14 cellular contexts compared by ENCODE assay signal in genomic region chr15:59255647-59256380, GRCh38. TPM values are rescaled to one million over a fixed set of nuclear protein-coding genes. Genes with fewer than 3 reads are reported as not detected.
DNase-seq lines count a peak whose midpoint lies in the region; ATAC-seq, FAIRE-seq and TF ChIP-seq lines count a peak whose summit lies in the region.
"Had no signal": no experiment of that assay in that cellular context is flagged by ENCODE, and none has a peak within 500 bp of the region (broad histone marks: within the 10 kb centered on the region; RNA-seq: fewer than 3 reads in every experiment).

No MANE protein-coding gene starts in this region.

- peak overlapping the region; percentile 42 for H3K4me3 Mint-ChIP-seq in Calu3 (ENCODE audit: low read depth, unreplicated experiment)
- no peak overlapping the region for H3K4me3 Mint-ChIP-seq in activated CD4-positive, alpha-beta memory T cell treated with anti-CD3 and anti-CD28 coated beads for 36 hours
- H3K4me3 Mint-ChIP-seq: nephron had no signal

- no peaks in the 10 kb centered on the region for H3K27me3 ChIP-seq in HepG2 (ENCODE audit: control insufficient read depth in 1 of 2, insufficient read depth in 2 of 2, low read length in 2 of 2)
- H3K27me3 ChIP-seq: dorsolateral prefrontal cortex, upper lobe of left lung had no signal

- BruUV-seq in Calu3 (replicated peaks; lab: Mats Ljungman, UMichigan) (TSS peak; percentile 92), HepG2 (replicated peaks; lab: Mats Ljungman, UMichigan) (no TSS peak)

- TF ChIP-seq EP300 in HepG2 (IDR thresholded peaks at IDR 0.05; ENCODE audit: low read depth in 2 of 2, low read length in 2 of 2), result peak in 1 of 2 experiments; percentile 75; a peak in 2 of 4 replicates
- TF ChIP-seq EP300 in HepG2 (CRISPR knock-in tag; IDR thresholded peaks at IDR 0.05; ENCODE audit: borderline replicate concordance), result no peak

- peak; percentile 39 for FAIRE-seq in HepG2 (lab: Jason Lieb, UNC)

- H3K27ac ChIP-seq in HepG2 (ENCODE audit: extremely low read length, insufficient read depth, low read length), result peak overlapping the region; percentile 42
- H3K27ac ChIP-seq: upper lobe of left lung had no signal

- CTCF ChIA-PET in Calu3 (lab: Charles Lee) (interaction anchor here (0.9 to 1.9 kb wide), 7 partner anchors 9 to 73 kb away, joined by 3 to 6 read pairs (median 5); no protein-coding TSS in a partner anchor), HepG2 (lab: Yijun Ruan, JAX; ENCODE audit: low intra/inter-chr PET ratio, low total read pairs) (no interaction called here)
- CTCF ChIA-PET in activated CD4-positive, alpha-beta memory T cell treated with anti-CD3 and anti-CD28 coated beads for 36 hours (lab: Charles Lee), result interaction anchor here (0.5 to 2.4 kb wide), 3 partner anchors 9 to 773 kb away, joined by 4 to 12 read pairs (median 4); no protein-coding TSS in a partner anchor

- TF ChIP-seq RAD21 in HepG2 (CRISPR knock-in tag; IDR thresholded peaks at IDR 0.05), result no peak

- no peaks in the 10 kb centered on the region for H3K9me3 ChIP-seq in HepG2 (ENCODE audit: low read length)
- H3K9me3 ChIP-seq: upper lobe of left lung had no signal

- no peaks in the 10 kb centered on the region; a peak in 2 of 5 replicates for H3K36me3 ChIP-seq in HepG2 (replicated peaks in 1 of 2; ENCODE audit: control insufficient read depth in 1 of 2, insufficient read depth in 2 of 2, low read length in 2 of 2)

- peak overlapping the region; percentile 98 for H3K27ac Mint-ChIP-seq in Calu3 (ENCODE audit: unreplicated experiment)
- H3K27ac Mint-ChIP-seq in activated CD4-positive, alpha-beta memory T cell treated with anti-CD3 and anti-CD28 coated beads for 36 hours, result no peak overlapping the region
- H3K27ac Mint-ChIP-seq: nephron had no signal

- H3K4me1 Mint-ChIP-seq in Calu3 (ENCODE audit: low read depth, unreplicated experiment), result peaks cover 65% of the 10 kb centered on the region
- H3K4me1 Mint-ChIP-seq in activated CD4-positive, alpha-beta memory T cell treated with anti-CD3 and anti-CD28 coated beads for 36 hours (ENCODE audit: low read depth), result peaks cover 20% of the 10 kb centered on the region
- H3K4me1 Mint-ChIP-seq: nephron had no signal

- H2AFZ ChIP-seq in HepG2 (ENCODE audit: low read length), result no peak overlapping the region

- H3K27me3 Mint-ChIP-seq in Calu3 (ENCODE audit: unreplicated experiment), result no peaks in the 10 kb centered on the region
- H3K27me3 Mint-ChIP-seq in activated CD4-positive, alpha-beta memory T cell treated with anti-CD3 and anti-CD28 coated beads for 36 hours, result no peaks in the 10 kb centered on the region

- H3K9me3 Mint-ChIP-seq in Calu3 (ENCODE audit: low read depth, unreplicated experiment), result no peaks in the 10 kb centered on the region
- no peaks in the 10 kb centered on the region for H3K9me3 Mint-ChIP-seq in activated CD4-positive, alpha-beta memory T cell treated with anti-CD3 and anti-CD28 coated beads for 36 hours
- H3K9me3 Mint-ChIP-seq: nephron had no signal

- H4K20me1 ChIP-seq in HepG2 (ENCODE audit: insufficient read depth, low read length), result no peaks in the 10 kb centered on the region

- H3K4me2 ChIP-seq in HepG2 (ENCODE audit: low read depth, low read length), result peak overlapping the region; percentile 43; the same call in 1 of the 2 replicates

- DNase-seq in Calu3, result peak; percentile 86
- peak; percentile 37 for DNase-seq in activated CD4-positive, alpha-beta memory T cell treated with anti-CD3 and anti-CD28 coated beads for 36 hours
- peak; percentile 84 for DNase-seq in HepG2 (ENCODE audit: low spot score)
- no peak for DNase-seq in Ammon's horn (ENCODE audit: low spot score)
- no peak for DNase-seq in NCI-H774 (lab: John Stamatoyannopoulos, UW)
- DNase-seq: activated T-cell treated with anti-CD3 and anti-CD28 coated beads, Interleukin-2, amount 50 U/mL, for 1 hour; dorsolateral prefrontal cortex; GOT3; NCI-H2029 treated with DMSO at 0.1 percent for 48 hours had no signal

- ATAC-seq in HG02981 (IDR thresholded peaks at IDR 0.05; ENCODE audit: unreplicated experiment) (peak; percentile 58), HepG2 (peak; percentile 87), HG02623 (IDR thresholded peaks at IDR 0.05; ENCODE audit: unreplicated experiment) (no peak), GM18505 (IDR thresholded peaks at IDR 0.05; ENCODE audit: unreplicated experiment) (no peak)

- peak overlapping the region; percentile 20 for H3K9ac ChIP-seq in HepG2 (ENCODE audit: insufficient read depth, low read depth, low read length)

- intact Hi-C loops in Calu3 (cut with micrococcal nuclease; ENCODE audit: unreplicated experiment), result loop anchor here (1.0 to 5.0 kb wide), 2 partner anchors 18 to 36 kb away; no protein-coding TSS in a partner anchor
- intact Hi-C loops in activated CD4-positive, alpha-beta memory T cell treated with anti-CD3 and anti-CD28 coated beads for 36 hours (cut with micrococcal nuclease), result loop anchor here (2.0 kb wide), 1 partner anchor 45 kb away; no protein-coding TSS in a partner anchor
- intact Hi-C loops in HepG2 (cut with micrococcal nuclease; ENCODE audit: unreplicated experiment), result no loop called here

- peaks cover 88% of the 10 kb centered on the region for H3K36me3 Mint-ChIP-seq in Calu3 (ENCODE audit: insufficient read depth, unreplicated experiment)
- no peaks in the 10 kb centered on the region for H3K36me3 Mint-ChIP-seq in activated CD4-positive, alpha-beta memory T cell treated with anti-CD3 and anti-CD28 coated beads for 36 hours

- POLR2A ChIA-PET in activated CD4-positive, alpha-beta memory T cell treated with anti-CD3 and anti-CD28 coated beads for 36 hours (lab: Charles Lee), result interaction anchor here (1.1 kb wide), 1 partner anchor 44 kb away, joined by 4 read pairs; no protein-coding TSS in a partner anchor
- POLR2A ChIA-PET in HepG2 (lab: Yijun Ruan, JAX), result no interaction called here

- in situ Hi-C loops in HepG2 (cut with HindIII; ENCODE audit: extremely low pct_ligation_motif_present, low pct_unique_long_range_greater_than_20kb), result no loop called here

- TF ChIP-seq CTCF in Calu3 (IDR thresholded peaks at IDR 0.05; ENCODE audit: unreplicated experiment), result no peak
- TF ChIP-seq CTCF in HepG2 (CRISPR knock-in tag; IDR thresholded peaks at IDR 0.05), result no peak

- no peak for TF ChIP-seq POLR2A in HepG2 (IDR thresholded peaks at IDR 0.05; ENCODE audit: insufficient read depth in 1 of 2, low read depth in 2 of 2, low read length in 2 of 2)
- TF ChIP-seq POLR2A in GM18505 (IDR thresholded peaks at IDR 0.05; ENCODE audit: borderline replicate concordance, extremely low read depth, insufficient read depth, insufficient read length), result no peak

- peaks cover 58% of the 10 kb centered on the region for H3K4me1 ChIP-seq in HepG2 (ENCODE audit: insufficient read depth, low read length)
- H3K4me1 ChIP-seq: upper lobe of left lung had no signal

- H3K4me3 ChIP-seq in HepG2 (replicated peaks in 1 of 3; ENCODE audit: insufficient read depth in 1 of 3, low read depth in 2 of 3, low read length in 3 of 3), result no peak overlapping the region
- H3K4me3 ChIP-seq: dorsolateral prefrontal cortex, upper lobe of left lung had no signal

- H3K79me2 ChIP-seq in HepG2 (ENCODE audit: insufficient read depth, low read length), result no peaks in the 10 kb centered on the region

- WGBS in HepG2 (ENCODE audit: low lambda C conversion rate), result 37% methylated on average over 7 of the region's 7 CpGs

TF ChIP-seq in HepG2, 621 proteins besides CTCF, POLR2A, EP300 and RAD21 (continues in another document):
- TF ChIP-seq PCBP2 (optimal IDR thresholded peaks at IDR 0.05; ENCODE audit: low read depth, low read length, poor library complexity, severe bottlenecking), result no peak
- TF ChIP-seq KLF12 (CRISPR knock-in tag; IDR thresholded peaks at IDR 0.05; ENCODE audit: borderline replicate concordance), result no peak
- TF ChIP-seq ZNF17 (CRISPR knock-in tag; IDR thresholded peaks at IDR 0.05), result no peak
- TF ChIP-seq ZNF576 (CRISPR knock-in tag; IDR thresholded peaks at IDR 0.05), result no peak
- TF ChIP-seq DPF2 (CRISPR knock-in tag; IDR thresholded peaks at IDR 0.05; ENCODE audit: borderline replicate concordance, low read depth), result 0 out of 2 replicates have a peak, but pooled peaks have one; percentile 54
- TF ChIP-seq YEATS2 (CRISPR knock-in tag; IDR thresholded peaks at IDR 0.05; ENCODE audit: borderline replicate concordance), result no peak

RNA-seq across cellular contexts. Expression of gene LDHAL6B, which starts 49.2 kb away (rescaled TPM):
- total RNA-seq in Calu3 (2022), result not detected in 2 replicates
- total RNA-seq in activated CD4-positive, alpha-beta memory T cell treated with anti-CD3 and anti-CD28 coated beads for 36 hours, result not detected
- not detected in 2 replicates for total RNA-seq in HepG2 (2016; rRNA removed; fragmentation: Illumina TruSeq; extraction: Trizol)
- not detected in 2 replicates for total RNA-seq in HepG2 (2016; cell fraction: cytosol; rRNA removed; fragmentation: Illumina TruSeq; extraction: Trizol; ENCODE audit: low read depth)
- total RNA-seq in HepG2 (2016; cell fraction: insoluble cytoplasmic fraction; rRNA removed; fragmentation: Illumina TruSeq; extraction: Trizol), result not detected in 2 replicates
- not detected in 2 replicates for total RNA-seq in HepG2 (2016; cell fraction: membrane; rRNA removed; fragmentation: Illumina TruSeq; extraction: Trizol)
- total RNA-seq in HepG2 (2016; cell fraction: nucleus; rRNA removed; fragmentation: Illumina TruSeq; extraction: Trizol), result not detected in 2 replicates
- not detected in 2 replicates for polyA plus RNA-seq in HepG2 (2011; rRNA removed)
- not detected in 2 replicates for polyA plus RNA-seq in HepG2 (2011; cell fraction: cytosol; rRNA removed)
- not detected in 2 replicates for polyA plus RNA-seq in HepG2 (2011; cell fraction: nucleus; rRNA removed)
- polyA plus RNA-seq in HepG2 (2012), result not detected in 2 replicates
- not detected in 2 replicates for polyA plus RNA-seq in HepG2 (2016; cell fraction: cytosol; fragmentation: Illumina TruSeq; extraction: Trizol; ENCODE audit: low read depth)
- not detected in 2 replicates for polyA plus RNA-seq in HepG2 (2016; cell fraction: insoluble cytoplasmic fraction; fragmentation: Illumina TruSeq; extraction: Trizol; ENCODE audit: low read depth)
- not detected in 2 replicates for polyA plus RNA-seq in HepG2 (2016; cell fraction: membrane; fragmentation: Illumina TruSeq; extraction: Trizol; ENCODE audit: low read depth)
- not detected in 2 replicates for polyA plus RNA-seq in HepG2 (2016; cell fraction: nucleus; fragmentation: Illumina TruSeq; extraction: Trizol; ENCODE audit: insufficient read depth, low read depth)
- polyA minus RNA-seq in HepG2 (2011; rRNA and poly(A)+ RNA removed; ENCODE audit: low replicate concordance), result not detected in 2 replicates
- not detected in 2 replicates for polyA minus RNA-seq in HepG2 (2011; cell fraction: cytosol; rRNA and poly(A)+ RNA removed)
- not detected in 2 replicates for polyA minus RNA-seq in HepG2 (2011; cell fraction: nucleus; rRNA and poly(A)+ RNA removed)
- total RNA-seq: dorsolateral prefrontal cortex had no signal

Comparison
In these comparisons a context has a peak if more than half of its experiments do, and no peak if none do; other contexts are left out.
1. DNase-seq: peak in Calu3 (single experiment), activated CD4-positive, alpha-beta memory T cell treated with anti-CD3 and anti-CD28 coated beads for 36 hours (single experiment) and HepG2 (single experiment); none in Ammon's horn (single experiment) and NCI-H774 (single experiment).
2. ATAC-seq: peak in HG02981 (single experiment) and HepG2 (single experiment); none in HG02623 (single experiment) and GM18505 (single experiment).